21 cellular contexts compared by ENCODE assay signal in genomic region chr1:9200441-9200840, GRCh38. TPM values are rescaled to one million over a fixed set of nuclear protein-coding genes. Genes with fewer than 3 reads are reported as not detected.
DNase-seq lines count a peak whose midpoint lies in the region; ATAC-seq, FAIRE-seq and TF ChIP-seq lines count a peak whose summit lies in the region.
"Had no signal": no experiment of that assay in that cellular context is flagged by ENCODE, and none has a peak within 500 bp of the region (broad histone marks: within the 10 kb centered on the region; RNA-seq: fewer than 3 reads in every experiment).

No MANE protein-coding gene starts in this region.

- H3K4me1 Mint-ChIP-seq in effector memory CD8-positive, alpha-beta T cell (ENCODE audit: low read depth in 2 of 2) = peaks cover 26 to 28% of the 10 kb centered on the region in 2 donors

- H3K79me2 ChIP-seq in keratinocyte (ENCODE audit: control insufficient read depth, insufficient read depth, low read length) = no peaks in the 10 kb centered on the region

- H3K27me3 ChIP-seq in keratinocyte (ENCODE audit: control insufficient read depth, extremely low read depth, insufficient read depth, low read length) (no peaks in the 10 kb centered on the region), BE2C (peaks cover 49% of the 10 kb centered on the region)

- H3K9ac ChIP-seq in keratinocyte (ENCODE audit: control insufficient read depth, extremely low read depth, insufficient read depth, low read length) = peak overlapping the region; percentile 76

- H3K27me3 Mint-ChIP-seq in effector memory CD8-positive, alpha-beta T cell = peaks cover 86 to 98% of the 10 kb centered on the region in 2 donors

- no peaks in the 10 kb centered on the region for H4K20me1 ChIP-seq in keratinocyte (ENCODE audit: control insufficient read depth, extremely low read depth, insufficient read depth, low read length)

- H3K9me1 ChIP-seq in keratinocyte (ENCODE audit: control insufficient read depth, extremely low read depth, insufficient read depth, low read length) = peaks cover 4% of the 10 kb centered on the region

- no peak overlapping the region for H3K4me3 ChIP-seq in AG10803 (ENCODE audit: low read length)
- H3K4me3 ChIP-seq in WI38 (ENCODE audit: low read depth, low read length) = peak overlapping the region; percentile 85
- H3K4me3 ChIP-seq in keratinocyte (ENCODE audit: control insufficient read depth in 2 of 3, extremely low read depth in 1 of 3, insufficient read depth in 2 of 3, low read depth in 1 of 3, low read length in 3 of 3) = peak overlapping the region in 1 of 3 experiments; percentile 76
- no peak overlapping the region for H3K4me3 ChIP-seq in BE2C (ENCODE audit: low read depth, low read length)
- H3K4me3 ChIP-seq: adrenal gland had no signal

- H3K36me3 Mint-ChIP-seq in effector memory CD8-positive, alpha-beta T cell (ENCODE audit: insufficient read depth) = no peaks in the 10 kb centered on the region

- peak overlapping the region; percentile 56 for H3K27ac ChIP-seq in keratinocyte (ENCODE audit: control insufficient read depth, insufficient read depth, low read length)
- H3K27ac ChIP-seq: adrenal gland, SK-N-MC had no signal

- no peak for ATAC-seq in activated CD4-positive, CD25-positive, alpha-beta regulatory T cell treated with anti-CD3 and anti-CD28 coated beads, Interleukin-2, amount 50 U/mL, for 24 hours
- no peak for ATAC-seq in effector memory CD8-positive, alpha-beta T cell (replicated peaks)
- ATAC-seq in GM19351 (IDR thresholded peaks at IDR 0.05; ENCODE audit: unreplicated experiment) = no peak

- no peak overlapping the region for H3K4me3 Mint-ChIP-seq in effector memory CD8-positive, alpha-beta T cell

- TF ChIP-seq CTCF in AG10803 (conservative IDR thresholded peaks at IDR 0.05; ENCODE audit: low read length) (no peak), WI38 (IDR thresholded peaks at IDR 0.05; ENCODE audit: low read depth, low read length) (no peak), keratinocyte (optimal IDR thresholded peaks at IDR 0.05 in 1 of 3, IDR thresholded peaks at IDR 0.05 in 1 of 3, conservative IDR thresholded peaks at IDR 0.05 in 1 of 3; ENCODE audit: extremely low read depth in 1 of 3, insufficient read depth in 2 of 3, low read length in 3 of 3) (no peak), BE2C (IDR thresholded peaks at IDR 0.05; ENCODE audit: low read depth, low read length) (no peak)

- no peak overlapping the region for H3K27ac Mint-ChIP-seq in effector memory CD8-positive, alpha-beta T cell
- H3K27ac Mint-ChIP-seq: activated CD4-positive, alpha-beta memory T cell treated with anti-CD3 and anti-CD28 coated beads, Interleukin-2, amount 10 ng/mL, durations not matched to agents 7 days and 5 days; activated T-helper 1 cell treated with anti-CD3 and anti-CD28 coated beads, Interleukin-12 subunit alpha, Interleukin-12 subunit beta, Interleukin-2, Interleukin-4 antibody, amounts not matched to agents 30 ng/mL and 10 ng/mL and 1 ng/mL, durations not matched to agents 14 hours and 24 hours and 36 hours; nephron progenitor cell had no signal

- no peaks in the 10 kb centered on the region for H3K36me3 ChIP-seq in keratinocyte (ENCODE audit: control insufficient read depth in 2 of 2, extremely low read depth in 1 of 2, insufficient read depth in 2 of 2, low read length in 2 of 2)
- no peaks in the 10 kb centered on the region for H3K36me3 ChIP-seq in BE2C
- H3K36me3 ChIP-seq: adrenal gland, heart right ventricle had no signal

- H2AFZ ChIP-seq in keratinocyte (ENCODE audit: control insufficient read depth, low read length) = no peak overlapping the region

- H3K4me1 ChIP-seq in keratinocyte (ENCODE audit: control insufficient read depth, extremely low read depth, insufficient read depth, low read length) (peaks cover 60% of the 10 kb centered on the region), BE2C (no peaks in the 10 kb centered on the region)

- H3K9me3 ChIP-seq in keratinocyte (ENCODE audit: control insufficient read depth, low read depth, low read length) (no peaks in the 10 kb centered on the region), BE2C (no peaks in the 10 kb centered on the region)
- H3K9me3 ChIP-seq: adrenal gland, heart right ventricle had no signal

- DNase-seq in AG10803 (ENCODE audit: low read depth) = peak; percentile 58
- DNase-seq in GM18507 (ENCODE audit: extremely low spot score, insufficient read length, low read depth) = no peak
- no peak for DNase-seq in keratinocyte (ENCODE audit: low read depth, low spot score)
- no peak for DNase-seq in effector memory CD8-positive, alpha-beta T cell
- no peak for DNase-seq in BE2C
- DNase-seq: activated CD4-positive, alpha-beta memory T cell treated with anti-CD3 and anti-CD28 coated beads, Interleukin-2, amount 10 ng/mL, durations not matched to agents 7 days and 5 days; adrenal gland; COR-L47; GF-D8; heart right ventricle; mesendoderm; NCI-H2029 treated with DMSO at 0.1 percent for 48 hours; NCI-H524 treated with DMSO at 0.1 percent for 48 hours; nephron progenitor cell had no signal

- dilution Hi-C loops in keratinocyte (cut with MboI; ENCODE audit: extremely low pct_ligation_motif_present, low sequenced_read_pairs) = no loop called here

- H3K4me2 ChIP-seq in keratinocyte (ENCODE audit: control insufficient read depth, extremely low read depth, insufficient read depth, low read depth, low read length) = peak overlapping the region; percentile 95

- no peaks in the 10 kb centered on the region for H3K9me3 Mint-ChIP-seq in effector memory CD8-positive, alpha-beta T cell
- H3K9me3 Mint-ChIP-seq: activated CD4-positive, alpha-beta memory T cell treated with anti-CD3 and anti-CD28 coated beads, Interleukin-2, amount 10 ng/mL, durations not matched to agents 7 days and 5 days; activated T-helper 1 cell treated with anti-CD3 and anti-CD28 coated beads, Interleukin-12 subunit alpha, Interleukin-12 subunit beta, Interleukin-2, Interleukin-4 antibody, amounts not matched to agents 30 ng/mL and 10 ng/mL and 1 ng/mL, durations not matched to agents 14 hours and 24 hours and 36 hours; nephron progenitor cell had no signal

- peak; percentile 63 for FAIRE-seq in GM18507 (lab: Jason Lieb, UNC)
- peak; percentile 99 for FAIRE-seq in keratinocyte (lab: Jason Lieb, UNC)
- FAIRE-seq: endothelial cell of umbilical vein, islet of Langerhans had no signal

RNA-seq across cellular contexts. Expression of gene H6PD, which starts 34.1 kb away (rescaled TPM):
- 3.3 to 4.5 TPM (median 4.4 TPM) in 3 replicates for polyA plus RNA-seq in keratinocyte
- polyA plus RNA-seq in keratinocyte (2011; ENCODE audit: low read depth) = 1.2 TPM
- 2.1 TPM in 2 replicates for polyA plus RNA-seq in keratinocyte (2011; cell fraction: cytosol; rRNA removed)
- 13.8 and 18.0 TPM in 2 replicates for polyA plus RNA-seq in keratinocyte (2011; cell fraction: nucleus; rRNA removed)
- polyA plus RNA-seq in keratinocyte (2012; ENCODE audit: low replicate concordance) = 4.2 and 5.5 TPM in 2 replicates
- polyA minus RNA-seq in keratinocyte = 4.9 to 10.6 TPM (median 6.0 TPM) in 3 replicates
- 4.6 TPM for polyA minus RNA-seq in keratinocyte (2011; cell fraction: cytosol; rRNA and poly(A)+ RNA removed)
- 12.8 and 18.5 TPM in 2 replicates for polyA minus RNA-seq in keratinocyte (2011; cell fraction: nucleus; rRNA and poly(A)+ RNA removed)
- polyA plus RNA-seq in BE2C (2012; ENCODE audit: insufficient read depth, insufficient read length, low read depth) = 0.60 TPM
